ENCODE assay signal across 8 cellular contexts in the genomic region with DNA sequence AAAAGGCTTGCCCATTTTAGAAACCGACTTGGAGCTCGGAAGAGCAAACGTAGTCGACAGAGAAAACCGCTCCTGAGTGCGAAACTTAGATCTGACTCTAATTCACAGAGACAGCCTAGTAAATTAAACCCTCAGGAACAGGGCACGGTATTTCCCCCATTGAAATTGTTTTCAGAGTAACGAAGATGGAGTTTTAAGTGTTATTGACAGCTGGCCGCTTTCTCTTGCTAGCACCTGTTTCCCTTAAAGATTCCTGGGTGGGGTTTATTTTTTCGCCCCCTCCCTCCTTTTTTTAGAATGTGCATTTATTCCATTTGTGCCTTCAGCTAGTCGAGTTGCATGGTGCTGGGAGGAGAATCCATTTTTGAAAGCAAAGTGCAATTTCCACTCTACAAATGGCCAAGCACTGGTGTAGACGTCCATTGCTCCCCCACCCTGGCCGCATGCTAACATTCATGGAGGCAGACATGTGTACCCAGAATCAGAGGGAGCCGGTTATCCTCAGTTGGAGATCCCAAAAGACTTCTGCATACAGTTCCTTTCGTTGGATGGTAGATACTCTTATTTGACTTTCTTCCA.
DNase-seq lines count a peak whose midpoint lies in the region; ATAC-seq and TF ChIP-seq lines count a peak whose summit lies in the region.

No MANE protein-coding gene starts in this region.

- H3K9me2 ChIP-seq in GM23338 (ENCODE audit: insufficient read depth): no peaks in the 10 kb centered on the region

- peaks cover 54% of the 10 kb centered on the region for H3K27me3 Mint-ChIP-seq in GM23338 (ENCODE audit: insufficient read depth, low read depth, poor library complexity)

- POLR2A ChIA-PET in RWPE1 (lab: Yijun Ruan, JAX; ENCODE audit: low non-redundant PET): no interaction called here

- no peak overlapping the region for H2AK5ac ChIP-seq in trophoblast cell (ENCODE audit: low read length)

- H3K4me3 Mint-ChIP-seq in GM23338: peak overlapping the region; percentile 84

- H2AFZ ChIP-seq in GM23338 (peak overlapping the region; percentile 74), trophoblast cell (ENCODE audit: insufficient read depth, low read length, poor library complexity) (no peak overlapping the region)

- H3K4ac ChIP-seq in trophoblast cell (ENCODE audit: low read depth, low read length): no peak overlapping the region

- H2BK12ac ChIP-seq in trophoblast cell (ENCODE audit: low read length): no peak overlapping the region

- peaks cover 36% of the 10 kb centered on the region for H3K4me1 Mint-ChIP-seq in GM23338

- CTCF ChIA-PET in RWPE1 (lab: Yijun Ruan, JAX): interaction anchor here (1.0 kb wide), 1 partner anchor 11 kb away, joined by 4 read pairs; no protein-coding TSS in a partner anchor

- H3K36me3 ChIP-seq in GM23338 (ENCODE audit: insufficient read depth) (no peaks in the 10 kb centered on the region), trophoblast cell (ENCODE audit: control insufficient read depth in 1 of 2, insufficient read depth in 2 of 2, low read length in 2 of 2) (no peaks in the 10 kb centered on the region)

- no peak overlapping the region for H3K27ac ChIP-seq in GM23338 (ENCODE audit: low read depth)
- H3K27ac ChIP-seq in trophoblast cell (ENCODE audit: low read depth, low read length): no peak overlapping the region
- H3K27ac ChIP-seq in RWPE1: no peak overlapping the region

- H3K4me3 ChIP-seq in GM23338: peak overlapping the region; percentile 61
- H3K4me3 ChIP-seq in epithelial cell of proximal tubule (ENCODE audit: low read depth, low read length): peak overlapping the region; percentile 45
- no peak overlapping the region for H3K4me3 ChIP-seq in trophoblast cell (ENCODE audit: low read depth, low read length)

- H3K23ac ChIP-seq in trophoblast cell (ENCODE audit: low read length): no peak overlapping the region

- H3K79me1 ChIP-seq in trophoblast cell (ENCODE audit: low read length): no peaks in the 10 kb centered on the region

- H3K4me1 ChIP-seq in GM23338 (ENCODE audit: insufficient read depth) (peaks cover 61% of the 10 kb centered on the region), trophoblast cell (ENCODE audit: control insufficient read depth in 1 of 2, insufficient read depth in 2 of 2, low read length in 2 of 2) (peaks cover 5 to 12% of the 10 kb centered on the region in 2 experiments)

- ATAC-seq in GM23338 (no peak), GM18907 (IDR thresholded peaks at IDR 0.05; ENCODE audit: unreplicated experiment) (no peak)

- TF ChIP-seq CTCF in GM23338 (conservative IDR thresholded peaks at IDR 0.05; ENCODE audit: low read depth in 2 of 2) (no peak), epithelial cell of proximal tubule (conservative IDR thresholded peaks at IDR 0.05; ENCODE audit: low read depth, low read length) (no peak), RWPE1 (conservative IDR thresholded peaks at IDR 0.05; ENCODE audit: low read depth) (no peak)

- no peak overlapping the region for H3K27ac Mint-ChIP-seq in GM23338

- no peak overlapping the region for H4K12ac ChIP-seq in trophoblast cell (ENCODE audit: low read depth, low read length)

- peaks cover 93% of the 10 kb centered on the region for H3K27me3 ChIP-seq in GM23338 (ENCODE audit: insufficient read depth)
- H3K27me3 ChIP-seq in trophoblast cell (ENCODE audit: insufficient read depth, low read length): peaks cover 22% of the 10 kb centered on the region

- no peaks in the 10 kb centered on the region for H4K20me1 ChIP-seq in GM23338 (replicated peaks; ENCODE audit: insufficient read depth)

- no peak overlapping the region for H4K91ac ChIP-seq in trophoblast cell (ENCODE audit: low read depth, low read length)

- no peak overlapping the region for H4K8ac ChIP-seq in trophoblast cell (ENCODE audit: low read depth, low read length)

- no peak for DNase-seq in GM23338 (ENCODE audit: low spot score)
- DNase-seq in NCI-H524 (lab: John Stamatoyannopoulos, UW): peak; percentile 82 to 88
- no peak for DNase-seq in epithelial cell of proximal tubule (ENCODE audit: low read depth)
- DNase-seq in trophoblast cell: no peak
- DNase-seq in amniotic stem cell (lab: John Stamatoyannopoulos, UW): no peak
- no peak for DNase-seq in RWPE1 (ENCODE audit: low spot score)
- no peak for DNase-seq in islet precursor cell

- H3K9ac ChIP-seq in trophoblast cell (ENCODE audit: low read length): no peak overlapping the region

- H2BK5ac ChIP-seq in trophoblast cell (ENCODE audit: low read depth, low read length, poor library complexity): no peak overlapping the region

- H3K9me3 ChIP-seq in trophoblast cell (ENCODE audit: insufficient read depth, low read depth, low read length): peaks cover 1% of the 10 kb centered on the region

- peak overlapping the region; percentile 83 for H3K4me2 ChIP-seq in GM23338
- peak overlapping the region; percentile 97 for H3K4me2 ChIP-seq in trophoblast cell (ENCODE audit: low read length)

- no peaks in the 10 kb centered on the region; the same call in 1 of the 3 replicates for H3K36me3 Mint-ChIP-seq in GM23338 (ENCODE audit: low read depth)

- H3K14ac ChIP-seq in trophoblast cell (ENCODE audit: low read length): no peak overlapping the region

- no peaks in the 10 kb centered on the region for H3K79me2 ChIP-seq in GM23338 (replicated peaks; ENCODE audit: insufficient read depth)
- H3K79me2 ChIP-seq in trophoblast cell (ENCODE audit: control insufficient read depth, insufficient read depth, low read length, poor library complexity): no peaks in the 10 kb centered on the region

- no peaks in the 10 kb centered on the region for H3F3A ChIP-seq in GM23338 (replicated peaks; ENCODE audit: low read depth)

- H2BK120ac ChIP-seq in trophoblast cell (ENCODE audit: insufficient read depth, low read length, poor library complexity): no peak overlapping the region

- no peak overlapping the region for H3K18ac ChIP-seq in trophoblast cell (ENCODE audit: low read length)

- no CpG with 5 or more reads among the region's 15 CpGs for WGBS in trophoblast cell (ENCODE audit: extremely low coverage, insufficient coverage, insufficient read length)

- peaks cover 5% of the 10 kb centered on the region; the same call in 1 of the 3 replicates for H3K9me3 Mint-ChIP-seq in GM23338

TF ChIP-seq in GM23338, 12 proteins besides CTCF, POLR2A, EP300 and RAD21:
- TF ChIP-seq EZH2 (IDR thresholded peaks at IDR 0.05; ENCODE audit: low read depth, unreplicated experiment) (peak; percentile 23), POLR2AphosphoS5 (IDR thresholded peaks at IDR 0.05; ENCODE audit: low read depth) (no peak)

Comparison
In these comparisons a context has a peak if more than half of its experiments do, and no peak if none do; other contexts are left out.
1. DNase-seq: peak in NCI-H524 (2 of 2); none in GM23338 (single experiment), epithelial cell of proximal tubule (single experiment), trophoblast cell (0 of 2), amniotic stem cell (single experiment), RWPE1 (single experiment) and islet precursor cell (single experiment).